20 cellular contexts compared by ENCODE assay signal in the genomic region with DNA sequence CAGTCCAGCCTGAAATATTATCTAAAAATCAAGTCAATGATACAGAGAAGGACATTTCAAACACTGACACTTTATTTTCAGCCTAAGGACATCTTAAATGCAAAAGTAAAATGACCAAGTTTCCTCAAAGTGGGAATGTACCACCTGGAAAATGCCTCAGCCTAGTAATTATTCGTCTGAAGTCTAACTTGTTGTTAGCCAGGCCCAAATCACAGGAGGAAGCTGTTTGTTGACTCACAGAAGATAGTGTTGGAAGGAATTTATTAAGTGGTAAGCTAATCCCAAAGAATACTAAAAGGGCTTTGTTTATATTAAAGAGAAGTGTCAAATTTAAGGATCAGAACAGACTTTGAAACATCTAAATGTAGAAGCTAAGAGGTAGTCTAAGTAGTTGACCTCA. TPM values are rescaled to one million over a fixed set of nuclear protein-coding genes. Genes with fewer than 3 reads are reported as not detected.
DNase-seq lines count a peak whose midpoint lies in the region; TF ChIP-seq lines count a peak whose summit lies in the region.
"Had no signal": no experiment of that assay in that cellular context is flagged by ENCODE, and none has a peak within 500 bp of the region (broad histone marks: within the 10 kb centered on the region; RNA-seq: fewer than 3 reads in every experiment).

No MANE protein-coding gene starts in this region.

- H3K36me3 ChIP-seq in skeletal muscle tissue (ENCODE audit: control insufficient read depth in 3 of 3, insufficient read depth in 3 of 3, low read length in 3 of 3), result no peaks in the 10 kb centered on the region
- H3K36me3 ChIP-seq: BE2C, esophagus muscularis mucosa, WERI-Rb-1 had no signal

- peak overlapping the region; percentile 2 for H3K27ac ChIP-seq in skeletal muscle tissue (ENCODE audit: low read depth, low read length)
- no peak overlapping the region for H3K27ac ChIP-seq in coronary artery
- H3K27ac ChIP-seq: esophagus muscularis mucosa, HL-60, WERI-Rb-1 had no signal

- no peaks in the 10 kb centered on the region for H3K9me3 Mint-ChIP-seq in T-helper 2 cell treated with Interferon-gamma antibody and Interleukin-4, amounts not matched to agents 5 μg/mL and 100 μg/mL, for 36 hours
- H3K9me3 Mint-ChIP-seq in immature natural killer cell, result no peaks in the 10 kb centered on the region
- H3K9me3 Mint-ChIP-seq: activated CD4-positive, alpha-beta memory T cell treated with anti-CD3 and anti-CD28 coated beads for 36 hours; neural crest cell; stimulated activated naive CD8-positive, alpha-beta T cell treated with anti-CD3 and anti-CD28 coated beads, Interleukin-15, amount 100 ng/mL, for 72 hours had no signal

- H3K27me3 Mint-ChIP-seq in T-helper 2 cell treated with Interferon-gamma antibody and Interleukin-4, amounts not matched to agents 5 μg/mL and 100 μg/mL, for 36 hours (ENCODE audit: low read depth), result no peaks in the 10 kb centered on the region
- peaks cover 0 to 4% (median 0%) of the 10 kb centered on the region in 3 donors for H3K27me3 Mint-ChIP-seq in immature natural killer cell (ENCODE audit: low read depth in 3 of 3)
- H3K27me3 Mint-ChIP-seq: activated naive CD8-positive, alpha-beta T cell; stimulated activated naive CD8-positive, alpha-beta T cell treated with anti-CD3 and anti-CD28 coated beads, Interleukin-15, amount 100 ng/mL, for 72 hours had no signal

- H3K36me3 Mint-ChIP-seq in T-helper 2 cell treated with Interferon-gamma antibody and Interleukin-4, amounts not matched to agents 5 μg/mL and 100 μg/mL, for 36 hours (ENCODE audit: low read depth), result peaks cover 38% of the 10 kb centered on the region
- H3K36me3 Mint-ChIP-seq in immature natural killer cell, result peaks cover 0 to 4% (median 0%) of the 10 kb centered on the region in 3 donors
- H3K36me3 Mint-ChIP-seq: activated CD4-positive, alpha-beta memory T cell treated with anti-CD3 and anti-CD28 coated beads for 36 hours had no signal

- H3K9me3 ChIP-seq in skeletal muscle tissue (ENCODE audit: control insufficient read depth in 3 of 3, low read length in 3 of 3), result no peaks in the 10 kb centered on the region
- H3K9me3 ChIP-seq: BE2C, esophagus muscularis mucosa had no signal

- DNase-seq in EH (ENCODE audit: low read depth), result peak; percentile 34
- DNase-seq in T-helper 2 cell treated with Interferon-gamma antibody and Interleukin-4, amounts not matched to agents 5 μg/mL and 100 μg/mL, for 36 hours (ENCODE audit: low spot score), result no peak
- peak; percentile 35 for DNase-seq in fibroblast of peridontal ligament (ENCODE audit: extremely low read depth)
- no peak for DNase-seq in coronary artery (ENCODE audit: low spot score)
- DNase-seq in epidermal melanocyte (ENCODE audit: insufficient read length, low spot score), result no peak
- DNase-seq in immature natural killer cell, result no peak
- DNase-seq in NCI-H345 treated with DMSO at 0.1 percent for 48 hours (lab: John Stamatoyannopoulos, UW; ENCODE audit: unreplicated experiment), result no peak
- DNase-seq: activated CD4-positive, alpha-beta memory T cell treated with anti-CD3 and anti-CD28 coated beads for 36 hours; BE2C; H7; NCI-H187 treated with DMSO at 0.1 percent for 48 hours; SHP77; stimulated activated CD4-positive, alpha-beta T cell treated with anti-CD3 and anti-CD28 coated beads, Interleukin-1b, Interleukin-23, amount 100 ng/mL, for 48 hours; stimulated activated naive CD8-positive, alpha-beta T cell treated with anti-CD3 and anti-CD28 coated beads, Interleukin-15, amount 100 ng/mL, for 72 hours; WERI-Rb-1 had no signal

- H3K4me1 ChIP-seq in skeletal muscle tissue (ENCODE audit: control insufficient read depth in 3 of 3, insufficient read depth in 3 of 3, low read length in 3 of 3), result peaks cover 0 to 13% (median 8%) of the 10 kb centered on the region in 3 donors
- H3K4me1 ChIP-seq: BE2C had no signal

- no peaks in the 10 kb centered on the region for H3K27me3 ChIP-seq in skeletal muscle tissue (ENCODE audit: control insufficient read depth in 3 of 3, insufficient read depth in 3 of 3, low read length in 3 of 3)
- H3K27me3 ChIP-seq: BE2C, esophagus muscularis mucosa had no signal

- H3K4me1 Mint-ChIP-seq in T-helper 2 cell treated with Interferon-gamma antibody and Interleukin-4, amounts not matched to agents 5 μg/mL and 100 μg/mL, for 36 hours (ENCODE audit: low read depth), result peaks cover 39% of the 10 kb centered on the region
- H3K4me1 Mint-ChIP-seq in immature natural killer cell, result peaks cover 15 to 17% of the 10 kb centered on the region in 2 donors

- TF ChIP-seq CTCF in coronary artery (IDR thresholded peaks at IDR 0.05), result no peak

- H3K27ac Mint-ChIP-seq in T-helper 2 cell treated with Interferon-gamma antibody and Interleukin-4, amounts not matched to agents 5 μg/mL and 100 μg/mL, for 36 hours, result peak overlapping the region; percentile 14
- no peak overlapping the region for H3K27ac Mint-ChIP-seq in immature natural killer cell
- H3K27ac Mint-ChIP-seq: activated CD4-positive, alpha-beta memory T cell treated with anti-CD3 and anti-CD28 coated beads for 36 hours; activated naive CD8-positive, alpha-beta T cell had no signal

- H3K4me3 Mint-ChIP-seq in T-helper 2 cell treated with Interferon-gamma antibody and Interleukin-4, amounts not matched to agents 5 μg/mL and 100 μg/mL, for 36 hours, result peak overlapping the region; percentile 77
- H3K4me3 Mint-ChIP-seq in immature natural killer cell, result no peak overlapping the region
- H3K4me3 Mint-ChIP-seq: activated CD4-positive, alpha-beta memory T cell treated with anti-CD3 and anti-CD28 coated beads for 36 hours; neural crest cell; stimulated activated naive CD8-positive, alpha-beta T cell treated with anti-CD3 and anti-CD28 coated beads, Interleukin-15, amount 100 ng/mL, for 72 hours had no signal

- H3K9ac ChIP-seq in skeletal muscle tissue (ENCODE audit: low read depth in 1 of 3, low read length in 3 of 3), result peak overlapping the region in 2 of 3 donors; percentile 62 to 79

- H3K4me3 ChIP-seq in skeletal muscle tissue (ENCODE audit: low read length in 3 of 3) (peak overlapping the region; percentile 61 to 89 (median 64)), coronary artery (no peak overlapping the region)

RNA-seq across cellular contexts. Expression of gene PDE7B, which starts 2.5 kb away (rescaled TPM):
- 13.6 TPM for total RNA-seq in skeletal muscle tissue
- polyA plus RNA-seq in immature natural killer cell, result under 1 TPM in 1 of 3 donors, not detected in 2; 0.14 TPM
- total RNA-seq: H7 had no signal

Comparison
In these comparisons a context has a peak if more than half of its experiments do, and no peak if none do; other contexts are left out.
1. DNase-seq: peak in EH (single experiment) and fibroblast of peridontal ligament (single experiment); none in T-helper 2 cell treated with Interferon-gamma antibody and Interleukin-4, amounts not matched to agents 5 μg/mL and 100 μg/mL, for 36 hours (single experiment), coronary artery (single experiment), epidermal melanocyte (single experiment), immature natural killer cell (0 of 3) and NCI-H345 treated with DMSO at 0.1 percent for 48 hours (single experiment).